8 cellular contexts compared by ENCODE assay signal in genomic region chr6:7106215-7106751, GRCh38. TPM values are rescaled to one million over a fixed set of nuclear protein-coding genes. Genes with fewer than 3 reads are reported as not detected.
DNase-seq lines count a peak whose midpoint lies in the region; ATAC-seq lines count a peak whose summit lies in the region.

No MANE protein-coding gene starts in this region.

- peak overlapping the region; percentile 92 for H3K9ac ChIP-seq in BLaER1

- H3K4me3 Mint-ChIP-seq in IgD-negative memory B cell: peak overlapping the region; percentile 91 to 98 (median 95)
- H3K4me3 Mint-ChIP-seq in central memory CD8-positive, alpha-beta T cell: peak overlapping the region; percentile 94
- H3K4me3 Mint-ChIP-seq in naive B cell: peak overlapping the region; percentile 94 to 99 (median 96)

- H4K20me1 ChIP-seq in BLaER1: peaks cover 21% of the 10 kb centered on the region

- ATAC-seq in central memory CD8-positive, alpha-beta T cell (replicated peaks; ENCODE audit: extremely low read depth, poor library complexity, severe bottlenecking): no peak
- ATAC-seq in naive B cell (ENCODE audit: low read depth in 2 of 2) (peak in 1 of 2 donors; percentile 1), GM21381 (IDR thresholded peaks at IDR 0.05; ENCODE audit: unreplicated experiment) (no peak), HG03045 (IDR thresholded peaks at IDR 0.05; ENCODE audit: unreplicated experiment) (no peak)

- no peaks in the 10 kb centered on the region for H3K9me3 ChIP-seq in BLaER1

- H3K4me1 ChIP-seq in BLaER1: peaks cover 21% of the 10 kb centered on the region

- peak overlapping the region; percentile 96 for H3K4me2 ChIP-seq in BLaER1

- no peak for DNase-seq in central memory CD8-positive, alpha-beta T cell (ENCODE audit: low spot score in 2 of 2)
- DNase-seq in naive B cell (no peak), AG20443 (ENCODE audit: low spot score) (no peak), NCI-H1417 (lab: John Stamatoyannopoulos, UW) (no peak)

- H3K27me3 ChIP-seq in BLaER1: no peaks in the 10 kb centered on the region

- H3K9me3 Mint-ChIP-seq in IgD-negative memory B cell (no peaks in the 10 kb centered on the region), naive B cell (no peaks in the 10 kb centered on the region)
- no peaks in the 10 kb centered on the region for H3K9me3 Mint-ChIP-seq in central memory CD8-positive, alpha-beta T cell

- peak overlapping the region; percentile 85 to 96 (median 94) for H3K27ac Mint-ChIP-seq in IgD-negative memory B cell
- H3K27ac Mint-ChIP-seq in central memory CD8-positive, alpha-beta T cell (ENCODE audit: low read depth): peak overlapping the region; percentile 90
- peak overlapping the region in 5 of 6 donors; percentile 81 to 96 (median 92) for H3K27ac Mint-ChIP-seq in naive B cell

- peaks cover 3% of the 10 kb centered on the region for H3K36me3 Mint-ChIP-seq in IgD-negative memory B cell
- peaks cover 14% of the 10 kb centered on the region for H3K36me3 Mint-ChIP-seq in central memory CD8-positive, alpha-beta T cell (ENCODE audit: insufficient read depth)
- H3K36me3 Mint-ChIP-seq in naive B cell: no peaks in the 10 kb centered on the region

- peak overlapping the region; percentile 92 for H3K27ac ChIP-seq in BLaER1

- H3K4me3 ChIP-seq in BLaER1: peak overlapping the region; percentile 99

- H3K27me3 Mint-ChIP-seq in IgD-negative memory B cell: no peaks in the 10 kb centered on the region
- H3K27me3 Mint-ChIP-seq in central memory CD8-positive, alpha-beta T cell: no peaks in the 10 kb centered on the region
- H3K27me3 Mint-ChIP-seq in naive B cell: no peaks in the 10 kb centered on the region

- no peaks in the 10 kb centered on the region for H3K36me3 ChIP-seq in BLaER1

- peaks cover 18 to 26% (median 25%) of the 10 kb centered on the region in 3 donors for H3K4me1 Mint-ChIP-seq in IgD-negative memory B cell
- peaks cover 25% of the 10 kb centered on the region for H3K4me1 Mint-ChIP-seq in central memory CD8-positive, alpha-beta T cell
- H3K4me1 Mint-ChIP-seq in naive B cell: peaks cover 20 to 27% (median 25%) of the 10 kb centered on the region in 3 donors

RNA-seq across cellular contexts. Expression of gene RREB1, which starts 1.5 kb away (rescaled TPM):
- polyA plus RNA-seq in IgD-negative memory B cell (6.1 TPM), naive B cell (ENCODE audit: low read depth in 6 of 6) (1 to 10 TPM; 1.5 to 9.9 (median 5.2) TPM)
